Comparison of ENCODE assay signal across 13 cellular contexts in the genomic region with DNA sequence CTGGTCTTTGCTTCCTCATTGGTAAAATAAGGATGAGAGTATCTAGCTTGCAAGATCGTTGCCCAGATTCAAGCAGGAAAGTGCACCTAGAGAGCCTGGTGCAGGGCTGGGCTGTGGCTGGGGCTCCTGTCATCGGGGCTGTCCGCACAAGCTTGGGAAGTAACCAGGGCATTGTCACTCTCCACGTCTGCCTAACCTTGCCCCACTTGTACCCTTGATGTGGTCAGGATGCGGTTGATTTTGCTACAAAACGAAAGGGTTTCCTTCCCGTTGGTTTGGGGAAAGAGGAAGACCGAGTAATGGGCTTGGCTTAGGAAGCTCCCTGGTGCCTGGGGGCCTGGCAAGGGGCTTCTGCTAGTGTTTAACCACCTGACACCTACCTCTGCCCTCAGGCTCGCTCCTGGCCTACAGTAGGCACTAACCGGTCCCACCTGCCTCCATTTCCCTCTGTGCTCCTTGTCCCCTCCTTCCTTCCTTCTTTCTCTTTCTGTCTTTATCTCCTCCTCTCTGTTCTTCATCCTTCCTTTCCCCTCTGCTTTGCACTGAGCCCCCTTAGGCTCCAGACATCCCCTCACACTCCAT. TPM values are rescaled to one million over a fixed set of nuclear protein-coding genes. Genes with fewer than 3 reads are reported as not detected.
DNase-seq lines count a peak whose midpoint lies in the region; ATAC-seq lines count a peak whose summit lies in the region.
"Had no signal": no experiment of that assay in that cellular context is flagged by ENCODE, and none has a peak within 500 bp of the region (broad histone marks: within the 10 kb centered on the region; RNA-seq: fewer than 3 reads in every experiment).

No MANE protein-coding gene starts in this region.

- peak overlapping the region in 1 of 7 donors; percentile 54 for H3K4me3 Mint-ChIP-seq in CD8-positive, alpha-beta memory T cell
- H3K4me3 Mint-ChIP-seq in naive thymus-derived CD4-positive, alpha-beta T cell, result peak overlapping the region in 3 of 10 donors; percentile 11 to 40 (median 26)

- no peak overlapping the region for H3K27ac ChIP-seq in CD8-positive, alpha-beta memory T cell (ENCODE audit: low read depth, low read length)
- H3K27ac ChIP-seq in naive thymus-derived CD4-positive, alpha-beta T cell (ENCODE audit: low read depth, low read length), result no peak overlapping the region
- H3K27ac ChIP-seq: epithelial cell of prostate, right atrium auricular region, transverse colon had no signal

- POLR2A ChIA-PET in CD8-positive, alpha-beta memory T cell (lab: Charles Lee), result no interaction called here
- POLR2A ChIA-PET in naive thymus-derived CD4-positive, alpha-beta T cell (lab: Charles Lee), result no interaction called here

- no peaks in the 10 kb centered on the region for H3K27me3 Mint-ChIP-seq in CD8-positive, alpha-beta memory T cell
- no peaks in the 10 kb centered on the region for H3K27me3 Mint-ChIP-seq in naive thymus-derived CD4-positive, alpha-beta T cell
- H3K27me3 Mint-ChIP-seq: naive B cell had no signal

- H3K4me1 Mint-ChIP-seq in CD8-positive, alpha-beta memory T cell, result peaks cover 21 to 30% (median 28%) of the 10 kb centered on the region in 3 donors
- peaks cover 8 to 32% (median 26%) of the 10 kb centered on the region in 7 donors for H3K4me1 Mint-ChIP-seq in naive thymus-derived CD4-positive, alpha-beta T cell

- peaks cover 11% of the 10 kb centered on the region for H3K4me1 ChIP-seq in CD8-positive, alpha-beta memory T cell (ENCODE audit: insufficient read depth, low read length)
- H3K4me1 ChIP-seq in naive thymus-derived CD4-positive, alpha-beta T cell (ENCODE audit: control insufficient read depth in 2 of 2, insufficient read depth in 2 of 2, low read length in 2 of 2), result peaks cover 5 to 9% of the 10 kb centered on the region in 2 donors

- intact Hi-C loops in naive thymus-derived CD4-positive, alpha-beta T cell (cut with micrococcal nuclease), result no loop called here

- H3K27ac Mint-ChIP-seq in CD8-positive, alpha-beta memory T cell, result peak overlapping the region in 5 of 8 donors; percentile 5 to 58 (median 21)
- H3K27ac Mint-ChIP-seq in naive thymus-derived CD4-positive, alpha-beta T cell, result peak overlapping the region in 4 of 9 donors; percentile 13 to 46 (median 24)

- H3K9me3 ChIP-seq in CD8-positive, alpha-beta memory T cell (ENCODE audit: low read length), result no peaks in the 10 kb centered on the region
- no peaks in the 10 kb centered on the region for H3K9me3 ChIP-seq in naive thymus-derived CD4-positive, alpha-beta T cell (ENCODE audit: control insufficient read depth in 2 of 3, low read length in 3 of 3)
- H3K9me3 ChIP-seq: right atrium auricular region, transverse colon had no signal

- no peaks in the 10 kb centered on the region for H3K27me3 ChIP-seq in CD8-positive, alpha-beta memory T cell (ENCODE audit: insufficient read depth, low read length, poor library complexity, severe bottlenecking)
- no peaks in the 10 kb centered on the region for H3K27me3 ChIP-seq in naive thymus-derived CD4-positive, alpha-beta T cell (ENCODE audit: control insufficient read depth in 2 of 2, insufficient read depth in 2 of 2, low read length in 2 of 2)
- H3K27me3 ChIP-seq: right atrium auricular region, transverse colon had no signal

- H3K36me3 ChIP-seq in CD8-positive, alpha-beta memory T cell (ENCODE audit: insufficient read depth, low read length), result no peaks in the 10 kb centered on the region
- peaks cover 0 to 23% (median 3%) of the 10 kb centered on the region in 3 experiments for H3K36me3 ChIP-seq in naive thymus-derived CD4-positive, alpha-beta T cell (ENCODE audit: control insufficient read depth in 2 of 3, insufficient read depth in 3 of 3, low read length in 3 of 3)
- H3K36me3 ChIP-seq: right atrium auricular region had no signal

- H3K9me3 Mint-ChIP-seq in CD8-positive, alpha-beta memory T cell, result no peaks in the 10 kb centered on the region
- H3K9me3 Mint-ChIP-seq in naive thymus-derived CD4-positive, alpha-beta T cell, result no peaks in the 10 kb centered on the region
- H3K9me3 Mint-ChIP-seq: naive B cell had no signal

- peak in 2 of 5 donors; percentile 5 to 13 for DNase-seq in CD8-positive, alpha-beta memory T cell
- DNase-seq in KG1 (lab: John Stamatoyannopoulos, UW), result peak; percentile 43
- peak; percentile 47 for DNase-seq in UCSD-AML1 (lab: John Stamatoyannopoulos, UW; ENCODE audit: unreplicated experiment)
- peak in 3 of 9 donors; percentile 13 to 66 (median 19) for DNase-seq in naive thymus-derived CD4-positive, alpha-beta T cell
- no peak for DNase-seq in DMS114 treated with DMSO at 0.1 percent for 48 hours (lab: John Stamatoyannopoulos, UW; ENCODE audit: unreplicated experiment)
- no peak for DNase-seq in midbrain (lab: John Stamatoyannopoulos, UW)
- DNase-seq: head of caudate nucleus, left colon, naive B cell, transverse colon had no signal

- ATAC-seq in naive thymus-derived CD4-positive, alpha-beta T cell, result peak; percentile 54
- no peak for ATAC-seq in HG03342 (IDR thresholded peaks at IDR 0.05; ENCODE audit: unreplicated experiment)
- ATAC-seq: left colon had no signal

- H3K4me3 ChIP-seq in CD8-positive, alpha-beta memory T cell (ENCODE audit: low read length), result no peak overlapping the region
- H3K4me3 ChIP-seq in naive thymus-derived CD4-positive, alpha-beta T cell (ENCODE audit: low read length), result no peak overlapping the region
- H3K4me3 ChIP-seq: right atrium auricular region, transverse colon had no signal

- CTCF ChIA-PET in CD8-positive, alpha-beta memory T cell (lab: Charles Lee), result interaction anchor here (1.2 to 5.8 kb wide), 4 partner anchors 8 to 180 kb away, joined by 3 to 51 read pairs (median 4); no protein-coding TSS in a partner anchor
- CTCF ChIA-PET in naive thymus-derived CD4-positive, alpha-beta T cell (lab: Charles Lee), result no interaction called here

- peaks cover 0 to 16% (median 3%) of the 10 kb centered on the region in 3 donors for H3K36me3 Mint-ChIP-seq in CD8-positive, alpha-beta memory T cell
- peaks cover 0 to 9% (median 2%) of the 10 kb centered on the region in 5 donors for H3K36me3 Mint-ChIP-seq in naive thymus-derived CD4-positive, alpha-beta T cell

RNA-seq across cellular contexts. Expression of gene MVK, which starts 21.8 kb away (rescaled TPM):
- 10 to 100 TPM; 14.2 to 15.8 TPM for total RNA-seq in CD8-positive, alpha-beta memory T cell
- 2.6 TPM for polyA plus RNA-seq in CD8-positive, alpha-beta memory T cell
- total RNA-seq in naive thymus-derived CD4-positive, alpha-beta T cell, result 10 to 100 TPM; 10.0 to 14.8 (median 11.7) TPM
- polyA plus RNA-seq in naive thymus-derived CD4-positive, alpha-beta T cell, result 1 to 10 TPM; 1.7 to 3.4 TPM

RNA-seq across cellular contexts. Expression of gene MMAB, which starts 22.1 kb away (rescaled TPM):
- 10 to 100 TPM; 38.5 to 44.2 TPM for total RNA-seq in CD8-positive, alpha-beta memory T cell
- polyA plus RNA-seq in CD8-positive, alpha-beta memory T cell, result 15.7 TPM
- 10 to 100 TPM; 13.5 to 24.7 (median 20.1) TPM for total RNA-seq in naive thymus-derived CD4-positive, alpha-beta T cell
- 10 to 100 TPM; 26.6 to 43.3 TPM for polyA plus RNA-seq in naive thymus-derived CD4-positive, alpha-beta T cell

Comparison
In these comparisons a context has a peak if more than half of its experiments do, and no peak if none do; other contexts are left out.
1. DNase-seq: peak in KG1 (single experiment) and UCSD-AML1 (single experiment); none in DMS114 treated with DMSO at 0.1 percent for 48 hours (single experiment) and midbrain (single experiment).